16 cellular contexts compared by ENCODE assay signal in the genomic region with DNA sequence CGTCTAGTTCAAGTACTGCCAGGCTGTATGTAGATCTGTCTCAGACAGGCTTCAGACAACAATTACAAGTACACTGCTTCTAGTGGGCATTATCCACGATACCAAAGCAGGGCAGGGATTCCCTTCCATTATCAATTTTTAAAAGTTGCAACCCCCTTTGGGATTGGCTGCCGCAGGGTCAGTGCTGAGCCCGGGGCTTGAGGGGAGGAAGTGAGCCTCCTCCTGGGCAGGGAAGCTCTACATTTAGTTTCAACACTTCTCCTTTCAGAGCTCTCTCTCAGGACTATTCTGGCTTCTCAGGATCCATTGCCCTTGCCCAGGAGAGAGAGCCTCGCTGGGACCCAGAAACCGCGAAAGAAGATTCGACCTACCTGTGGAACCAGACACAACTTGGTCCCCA. TPM values are rescaled to one million over a fixed set of nuclear protein-coding genes. Genes with fewer than 3 reads are reported as not detected.
DNase-seq lines count a peak whose midpoint lies in the region; ATAC-seq and TF ChIP-seq lines count a peak whose summit lies in the region.
"Had no signal": no experiment of that assay in that cellular context is flagged by ENCODE, and none has a peak within 500 bp of the region (broad histone marks: within the 10 kb centered on the region; RNA-seq: fewer than 3 reads in every experiment).

No MANE protein-coding gene starts in this region.

- H3K27ac ChIP-seq in HUES6 (ENCODE audit: low read depth, low read length) = no peak overlapping the region
- H3K27ac ChIP-seq: left ventricle myocardium inferior had no signal

- DNase-seq in mucosa of gallbladder (ENCODE audit: low spot score) (no peak), AG20443 (ENCODE audit: low spot score) (no peak), hippocampal formation (lab: John Stamatoyannopoulos, UW) (no peak)
- DNase-seq: activated gamma-delta T cell treated with Interleukin-2 at 50 U/mL for 16 hours, GF-D8, left ventricle myocardium inferior, naive B cell, NCI-H1694 had no signal

- peaks cover 0 to 4% (median 0%) of the 10 kb centered on the region in 5 experiments for H3K9me3 Mint-ChIP-seq in brain

- no peak for TF ChIP-seq CTCF in brain (conservative IDR thresholded peaks at IDR 0.05)

- no peaks in the 10 kb centered on the region for H3K36me3 ChIP-seq in HUES6 (ENCODE audit: control insufficient read depth, insufficient read depth, low read length)
- H3K36me3 ChIP-seq in iPS-15b (ENCODE audit: control insufficient read depth, insufficient read depth, low read length) = no peaks in the 10 kb centered on the region
- no peaks in the 10 kb centered on the region for H3K36me3 ChIP-seq in skeletal muscle satellite cell (ENCODE audit: insufficient read depth, low read length)
- H3K36me3 ChIP-seq: left ventricle myocardium inferior had no signal

- H3K27ac Mint-ChIP-seq in brain = no peak overlapping the region
- H3K27ac Mint-ChIP-seq: B cell; T-helper 2 cell treated with Interferon-gamma antibody and Interleukin-4, amounts not matched to agents 5 μg/mL and 100 μg/mL, for 36 hours had no signal

- H3K27me3 Mint-ChIP-seq in brain = peaks cover 80% of the 10 kb centered on the region

- peaks cover 46% of the 10 kb centered on the region for H3K4me1 Mint-ChIP-seq in brain

- no peaks in the 10 kb centered on the region for H3K36me3 Mint-ChIP-seq in brain

- H3K4me1 ChIP-seq in HUES6 (ENCODE audit: control insufficient read depth, insufficient read depth, low read length) (peaks cover 22% of the 10 kb centered on the region), iPS-15b (ENCODE audit: control insufficient read depth, insufficient read depth, low read length) (peaks cover 3% of the 10 kb centered on the region), skeletal muscle satellite cell (ENCODE audit: control insufficient read depth, insufficient read depth, low read length) (peaks cover 37% of the 10 kb centered on the region)

- H3K4me3 Mint-ChIP-seq in brain = peak overlapping the region; percentile 80 to 93 (median 87)
- H3K4me3 Mint-ChIP-seq: T-helper 2 cell treated with Interferon-gamma antibody and Interleukin-4, amounts not matched to agents 5 μg/mL and 100 μg/mL, for 36 hours had no signal

- H3K4me3 ChIP-seq in HUES6 (ENCODE audit: low read depth, low read length) (peak overlapping the region; percentile 92), iPS-15b (ENCODE audit: low read depth, low read length) (peak overlapping the region; percentile 92), skeletal muscle satellite cell (ENCODE audit: low read length) (peak overlapping the region; percentile 71)

- H3K4me2 ChIP-seq in skeletal muscle satellite cell (ENCODE audit: low read length) = peak overlapping the region; percentile 85

- H3K9me3 ChIP-seq in HUES6 (ENCODE audit: control insufficient read depth, insufficient read depth, low read depth, low read length) (no peaks in the 10 kb centered on the region), iPS-15b (ENCODE audit: control insufficient read depth, insufficient read depth, low read length) (no peaks in the 10 kb centered on the region), skeletal muscle satellite cell (replicated peaks; ENCODE audit: low read length) (no peaks in the 10 kb centered on the region)
- H3K9me3 ChIP-seq: left ventricle myocardium inferior had no signal

- H3K9ac ChIP-seq in HUES6 (ENCODE audit: low read length) (no peak overlapping the region), iPS-15b (ENCODE audit: low read depth, low read length) (no peak overlapping the region), skeletal muscle satellite cell (ENCODE audit: low read depth, low read length) (no peak overlapping the region)

- H3K27me3 ChIP-seq in HUES6 (ENCODE audit: control insufficient read depth, insufficient read depth, low read length) = peaks cover 53% of the 10 kb centered on the region
- peaks cover 45% of the 10 kb centered on the region for H3K27me3 ChIP-seq in iPS-15b (ENCODE audit: control insufficient read depth, insufficient read depth, low read length)
- H3K27me3 ChIP-seq in skeletal muscle satellite cell (ENCODE audit: control insufficient read depth, insufficient read depth, low read length) = peaks cover 34% of the 10 kb centered on the region

- ATAC-seq in GM21619 (IDR thresholded peaks at IDR 0.05; ENCODE audit: unreplicated experiment) = no peak

RNA-seq across cellular contexts. Expression of a gene that starts 1.5 kb away (rescaled TPM):
- 0.48 TPM for polyA plus RNA-seq in brain (ENCODE audit: insufficient read depth, low read depth, low replicate concordance)
- total RNA-seq in skeletal muscle satellite cell (2012; rRNA removed) = under 0.01 and 0.25 TPM in 2 replicates
- total RNA-seq in mucosa of gallbladder = 0.58 TPM
- total RNA-seq: B cell, left ventricle myocardium inferior, MCF 10A had no signal
